In genomic region chr1:52139817-52140540, GRCh38 we compare ENCODE assay signal across 1 cellular context.
TF ChIP-seq lines count a peak whose summit lies in the region.

No MANE protein-coding gene starts in this region.

TF ChIP-seq in GM12878, 131 proteins besides CTCF, POLR2A, EP300 and RAD21 (continued from another document):
- peak; percentile 85; the same call in 1 of the 2 replicates for TF ChIP-seq ATF2 (IDR thresholded peaks at IDR 0.05; ENCODE audit: low read length)
- peak; percentile 24; the same call in 1 of the 2 replicates for TF ChIP-seq MTA2 (IDR thresholded peaks at IDR 0.05; ENCODE audit: low read depth)
- no peak for TF ChIP-seq EGR1 (IDR thresholded peaks at IDR 0.05; ENCODE audit: borderline replicate concordance in 1 of 2, low read depth in 2 of 2, low read length in 2 of 2)
- no peak for TF ChIP-seq CUX1 (IDR thresholded peaks at IDR 0.05; ENCODE audit: insufficient replicate concordance, low read depth, low read length)
- peak; percentile 83 for TF ChIP-seq ZNF24 (IDR thresholded peaks at IDR 0.05)
- peak; percentile 33 for TF ChIP-seq EED (IDR thresholded peaks at IDR 0.05; ENCODE audit: low read depth)
- TF ChIP-seq GABPA (IDR thresholded peaks at IDR 0.05; ENCODE audit: low read depth) = peak; percentile 48; the same call in 1 of the 2 replicates
- peak; percentile 76; the same call in 1 of the 2 replicates for TF ChIP-seq CREM (IDR thresholded peaks at IDR 0.05; ENCODE audit: low read depth)
